ENCODE assay signal across 8 cellular contexts in the genomic region with DNA sequence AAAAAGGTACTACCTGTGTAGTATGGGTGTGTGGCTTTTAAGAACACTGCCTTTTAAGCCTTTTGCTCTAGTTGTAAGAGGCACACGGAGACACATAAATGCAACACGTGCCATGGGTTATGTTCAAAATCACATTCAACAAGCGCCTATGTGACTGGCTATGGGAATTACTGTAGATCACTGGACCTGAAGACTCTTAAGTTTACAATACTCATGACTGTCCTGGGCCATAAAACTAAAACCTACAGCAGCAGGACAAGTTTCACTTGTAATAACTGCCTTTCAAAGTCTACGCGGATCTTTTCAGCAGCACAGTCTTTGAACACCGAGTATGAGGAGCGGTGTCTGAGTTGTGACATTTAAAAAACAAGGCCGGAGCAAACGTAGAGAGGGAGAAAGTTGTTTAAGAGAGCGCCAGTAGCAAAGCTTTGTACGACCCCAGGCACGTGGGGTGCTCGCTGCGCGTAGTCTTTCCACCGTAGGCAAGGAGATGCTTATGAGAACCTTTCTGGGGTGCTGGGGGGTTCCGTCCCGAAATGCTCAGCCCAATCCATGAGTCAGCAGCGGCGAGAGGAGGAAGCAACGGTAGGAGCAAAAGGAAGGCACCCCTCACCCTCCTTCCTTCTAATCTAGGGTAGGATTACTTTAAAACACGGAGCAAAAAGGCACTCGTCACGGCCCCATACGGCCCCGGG. TPM values are rescaled to one million over a fixed set of nuclear protein-coding genes. Genes with fewer than 3 reads are reported as not detected.
A peak's percentile ranks its signal among the peaks of the same experiment; 100 is the strongest.
DNase-seq lines count a peak whose midpoint lies in the region; ATAC-seq and TF ChIP-seq lines count a peak whose summit lies in the region.

No MANE protein-coding gene starts in this region.

- H3K27me3 ChIP-seq in lung (ENCODE audit: control insufficient read depth, insufficient read depth) = no peaks in the 10 kb centered on the region

- ATAC-seq in GM18868 (IDR thresholded peaks at IDR 0.05; ENCODE audit: unreplicated experiment) (peak; percentile 7), HG03354 (IDR thresholded peaks at IDR 0.05; ENCODE audit: poor library complexity, severe bottlenecking, unreplicated experiment) (peak; percentile 8), lung (ENCODE audit: insufficient read depth, low FRiP score) (peak; percentile 8)

- H3K4me1 Mint-ChIP-seq in T-helper 2 cell treated with Interferon-gamma antibody and Interleukin-4, amounts not matched to agents 5 μg/mL and 100 μg/mL, for 36 hours (ENCODE audit: low read depth) = peaks cover 34% of the 10 kb centered on the region

- H3K4me3 ChIP-seq in lung = peak overlapping the region; percentile 90

- H3K36me3 Mint-ChIP-seq in T-helper 2 cell treated with Interferon-gamma antibody and Interleukin-4, amounts not matched to agents 5 μg/mL and 100 μg/mL, for 36 hours (ENCODE audit: low read depth) = peaks cover 43% of the 10 kb centered on the region

- no peaks in the 10 kb centered on the region for H3K27me3 Mint-ChIP-seq in T-helper 2 cell treated with Interferon-gamma antibody and Interleukin-4, amounts not matched to agents 5 μg/mL and 100 μg/mL, for 36 hours (ENCODE audit: low read depth)

- H3K27ac ChIP-seq in lung (ENCODE audit: low read depth in 1 of 2, low read length in 1 of 2) = peak overlapping the region; percentile 77 to 90

- no peak for TF ChIP-seq CTCF in lung (IDR thresholded peaks at IDR 0.05; ENCODE audit: control extremely low read depth, extremely low read depth)

- DNase-seq in AML-193 (lab: John Stamatoyannopoulos, UW) (peak; percentile 20 to 30), cerebellar cortex (ENCODE audit: low spot score) (peak; percentile 20), lung (ENCODE audit: low spot score) (no peak), amniotic stem cell (lab: John Stamatoyannopoulos, UW) (no peak)
- DNase-seq in T-helper 2 cell treated with Interferon-gamma antibody and Interleukin-4, amounts not matched to agents 5 μg/mL and 100 μg/mL, for 36 hours (ENCODE audit: low spot score) = peak; percentile 40
- peak; percentile 24 to 35 for DNase-seq in stimulated activated CD8-positive, alpha-beta memory T cell treated with anti-CD3 and anti-CD28 coated beads, Interleukin-7, amount 100 ng/mL, for 4 hours (ENCODE audit: low read depth in 2 of 2)

- peaks cover 3 to 16% of the 10 kb centered on the region in 2 donors for H3K36me3 ChIP-seq in lung (ENCODE audit: control insufficient read depth in 2 of 2, insufficient read depth in 2 of 2, low read length in 2 of 2)

- H3K4me3 Mint-ChIP-seq in T-helper 2 cell treated with Interferon-gamma antibody and Interleukin-4, amounts not matched to agents 5 μg/mL and 100 μg/mL, for 36 hours = peak overlapping the region; percentile 97

- no peaks in the 10 kb centered on the region for H3K9me3 ChIP-seq in lung (ENCODE audit: control insufficient read depth in 2 of 2, insufficient read depth in 1 of 2, low read length in 1 of 2)

- peak overlapping the region; percentile 99 for H3K27ac Mint-ChIP-seq in T-helper 2 cell treated with Interferon-gamma antibody and Interleukin-4, amounts not matched to agents 5 μg/mL and 100 μg/mL, for 36 hours

- peaks cover 1 to 3% of the 10 kb centered on the region in 2 donors for H3K4me1 ChIP-seq in lung (ENCODE audit: control insufficient read depth in 2 of 2, insufficient read depth in 2 of 2, low read length in 2 of 2)

- 1% methylated on average over 26 of the region's 26 CpGs for WGBS in lung, 2 donors

- no peaks in the 10 kb centered on the region for H3K9me3 Mint-ChIP-seq in T-helper 2 cell treated with Interferon-gamma antibody and Interleukin-4, amounts not matched to agents 5 μg/mL and 100 μg/mL, for 36 hours

RNA-seq across cellular contexts. Expression of gene DNAJC2, which starts 0.7 kb away (rescaled TPM):
- total RNA-seq in lung = 10 to 100 TPM; 18.4 to 21.6 TPM
- 10 to 100 TPM; 17.9 to 27.7 TPM for polyA plus RNA-seq in lung

RNA-seq across cellular contexts. Expression of gene PSMC2, which starts 3.5 kb away (rescaled TPM):
- total RNA-seq in lung = 100 to 1,000 TPM in 1 of 2 donors, 10 to 100 TPM in 1; 68.8 to 106 TPM
- polyA plus RNA-seq in lung = 100 to 1,000 TPM in 1 of 2 donors, 10 to 100 TPM in 1; 94.9 to 157 TPM

RNA-seq across cellular contexts. Expression of gene PMPCB, which starts 46.7 kb away (rescaled TPM):
- 10 to 100 TPM; 38.8 to 78.1 TPM for total RNA-seq in lung
- 10 to 100 TPM; 44.2 to 51.9 TPM for polyA plus RNA-seq in lung

Comparison
In these comparisons a context has a peak if more than half of its experiments do, and no peak if none do; other contexts are left out.
1. DNase-seq: peak in AML-193 (2 of 2), T-helper 2 cell treated with Interferon-gamma antibody and Interleukin-4, amounts not matched to agents 5 μg/mL and 100 μg/mL, for 36 hours (single experiment), cerebellar cortex (single experiment) and stimulated activated CD8-positive, alpha-beta memory T cell treated with anti-CD3 and anti-CD28 coated beads, Interleukin-7, amount 100 ng/mL, for 4 hours (2 of 2); none in lung (single experiment) and amniotic stem cell (single experiment).
2. Peak in every context shown above with its lines, with median percentiles within 50 percentile points of each other: ATAC-seq.